In genomic region chr7:4236389-4236788, GRCh38 we compare ENCODE assay signal across 15 cellular contexts.
DNase-seq lines count a peak whose midpoint lies in the region; ATAC-seq and TF ChIP-seq lines count a peak whose summit lies in the region.
"Had no signal": no experiment of that assay in that cellular context is flagged by ENCODE, and none has a peak within 500 bp of the region (broad histone marks: within the 10 kb centered on the region; RNA-seq: fewer than 3 reads in every experiment).

No MANE protein-coding gene starts in this region.

- H2BK5ac ChIP-seq in H9 (ENCODE audit: insufficient read length, low read length), result no peak overlapping the region

- H2BK20ac ChIP-seq in H9 (ENCODE audit: low read depth, low read length, poor library complexity, severe bottlenecking), result no peak overlapping the region

- no peaks in the 10 kb centered on the region for H3K23me2 ChIP-seq in H9 (ENCODE audit: insufficient read length, low read depth, low read length, poor library complexity, severe bottlenecking)

- no peaks in the 10 kb centered on the region for H3F3A ChIP-seq in neural progenitor cell (ENCODE audit: low read depth)

- peaks cover 5% of the 10 kb centered on the region; the same call in 1 of the 2 replicates for H3K4me1 ChIP-seq in H9 (ENCODE audit: insufficient read depth, low read length)
- H3K4me1 ChIP-seq in neural progenitor cell, result peaks cover 12% of the 10 kb centered on the region
- H3K4me1 ChIP-seq in upper lobe of right lung, result no peaks in the 10 kb centered on the region
- H3K4me1 ChIP-seq in Karpas-422 (ENCODE audit: low read length), result no peaks in the 10 kb centered on the region
- H3K4me1 ChIP-seq: BLaER1 had no signal

- H3K4me3 Mint-ChIP-seq in H9 (no peak overlapping the region; a peak in 1 of 5 replicates), neural progenitor cell (peak overlapping the region; percentile 69)
- H3K4me3 Mint-ChIP-seq: CD8-positive, alpha-beta memory T cell had no signal

- no peak overlapping the region for H4K8ac ChIP-seq in H9 (replicated peaks; ENCODE audit: insufficient read length, low read depth, low read length)

- no peak overlapping the region for H2BK120ac ChIP-seq in H9 (ENCODE audit: low read depth, low read length, poor library complexity, severe bottlenecking)

- intact Hi-C loops in upper lobe of right lung (cut with DNase I), result no loop called here

- H3K4me3 ChIP-seq in neural progenitor cell, result no peak overlapping the region
- no peak overlapping the region for H3K4me3 ChIP-seq in upper lobe of right lung
- no peak overlapping the region for H3K4me3 ChIP-seq in Karpas-422 (ENCODE audit: low read length)
- H3K4me3 ChIP-seq: BLaER1 had no signal

- no peaks in the 10 kb centered on the region for H4K20me1 ChIP-seq in H9 (ENCODE audit: control insufficient read depth, insufficient read depth, insufficient read length)
- no peaks in the 10 kb centered on the region for H4K20me1 ChIP-seq in neural progenitor cell (ENCODE audit: low read depth)
- H4K20me1 ChIP-seq in Karpas-422 (ENCODE audit: insufficient read depth, low read depth, low read length), result no peaks in the 10 kb centered on the region
- H4K20me1 ChIP-seq: BLaER1 had no signal

- H3K4me2 ChIP-seq in H9 (ENCODE audit: insufficient read depth, insufficient read length, low read length) (no peak overlapping the region), neural progenitor cell (no peak overlapping the region), Karpas-422 (ENCODE audit: low read depth, low read length, poor library complexity, severe bottlenecking) (no peak overlapping the region)
- H3K4me2 ChIP-seq: BLaER1 had no signal

- H3K4me1 Mint-ChIP-seq in H9 (peaks cover 10 to 16% of the 10 kb centered on the region in 2 experiments), neural progenitor cell (peaks cover 42% of the 10 kb centered on the region)

- no peak overlapping the region for H3T11ph ChIP-seq in H9 (ENCODE audit: low read length)

- H2AFZ ChIP-seq in H9 (ENCODE audit: low read length) (no peak overlapping the region), neural progenitor cell (replicated peaks) (no peak overlapping the region), Karpas-422 (ENCODE audit: low read length) (no peak overlapping the region)

- H3K27me3 Mint-ChIP-seq in H9 (ENCODE audit: low read depth), result peaks cover under 1% of the 10 kb centered on the region; the same call in 1 of the 2 replicates
- peaks cover 12% of the 10 kb centered on the region for H3K27me3 Mint-ChIP-seq in neural progenitor cell (ENCODE audit: insufficient read depth, low read depth)

- peak; percentile 38 for DNase-seq in activated effector memory CD4-positive, alpha-beta T cell treated with anti-CD3 and anti-CD28 coated beads, Interleukin-2, amount 50 U/mL, for 16 hours
- DNase-seq in activated effector memory CD4-positive, alpha-beta T cell treated with Interleukin-2 at 50 U/mL for 16 hours, result no peak
- DNase-seq in H9, result no peak
- no peak for DNase-seq in neural progenitor cell (ENCODE audit: low spot score)
- DNase-seq in upper lobe of right lung, result peak; percentile 40
- DNase-seq in Karpas-422, result no peak
- DNase-seq in HT-29 (ENCODE audit: low spot score), result no peak
- DNase-seq: CD8-positive, alpha-beta memory T cell; DMS53; GF-D8; HCEC 1CT; IMR-90 had no signal

- H3K36me3 Mint-ChIP-seq in H9 (ENCODE audit: insufficient read depth in 1 of 3, low read depth in 3 of 3) (no peaks in the 10 kb centered on the region), neural progenitor cell (peaks cover 6% of the 10 kb centered on the region)
- H3K36me3 Mint-ChIP-seq: CD8-positive, alpha-beta memory T cell had no signal

- no peak for ATAC-seq in upper lobe of right lung
- no peak for ATAC-seq in GM18858 (IDR thresholded peaks at IDR 0.05; ENCODE audit: unreplicated experiment)

- H3K56ac ChIP-seq in H9 (ENCODE audit: insufficient read length, low read depth, low read length), result no peak overlapping the region

- no peak overlapping the region for H4K91ac ChIP-seq in H9 (ENCODE audit: insufficient read length, low read depth, low read length)

- peak overlapping the region in 2 of 3 experiments; percentile 41 to 72; a peak in 3 of 7 replicates for H3K27ac Mint-ChIP-seq in H9
- peak overlapping the region; percentile 75 for H3K27ac Mint-ChIP-seq in neural progenitor cell
- H3K27ac Mint-ChIP-seq: CD8-positive, alpha-beta memory T cell had no signal

- H3K14ac ChIP-seq in H9 (ENCODE audit: insufficient read depth, low read length), result no peak overlapping the region

- H3K9me3 ChIP-seq in H9 (ENCODE audit: control insufficient read depth, low read depth, low read length) (no peaks in the 10 kb centered on the region), neural progenitor cell (ENCODE audit: low read depth) (no peaks in the 10 kb centered on the region), upper lobe of right lung (no peaks in the 10 kb centered on the region), Karpas-422 (ENCODE audit: low read length) (no peaks in the 10 kb centered on the region)
- H3K9me3 ChIP-seq: BLaER1 had no signal

- no peaks in the 10 kb centered on the region for H3K79me1 ChIP-seq in H9 (ENCODE audit: insufficient read depth, low read depth, low read length, poor library complexity, severe bottlenecking)

- no peak overlapping the region for H3K27ac ChIP-seq in H9 (ENCODE audit: insufficient read length, low read depth, low read length)
- H3K27ac ChIP-seq in neural progenitor cell, result no peak overlapping the region
- H3K27ac ChIP-seq in upper lobe of right lung, result no peak overlapping the region
- H3K27ac ChIP-seq in Karpas-422 (ENCODE audit: low read length), result no peak overlapping the region
- H3K27ac ChIP-seq: 22Rv1, BLaER1 had no signal

- H3K18ac ChIP-seq in H9 (ENCODE audit: insufficient read length, low read depth, low read length), result no peak overlapping the region

- no peaks in the 10 kb centered on the region for H3K27me3 ChIP-seq in H9 (ENCODE audit: insufficient read depth, low read length)
- no peaks in the 10 kb centered on the region for H3K27me3 ChIP-seq in neural progenitor cell
- no peaks in the 10 kb centered on the region for H3K27me3 ChIP-seq in upper lobe of right lung
- H3K27me3 ChIP-seq in Karpas-422 (ENCODE audit: low read length), result no peaks in the 10 kb centered on the region
- H3K27me3 ChIP-seq: BLaER1 had no signal

- H3K23ac ChIP-seq in H9 (ENCODE audit: insufficient read length, low read depth, low read length), result no peak overlapping the region

- no peak overlapping the region for H2BK12ac ChIP-seq in H9 (ENCODE audit: insufficient read length, low read depth, low read length)

- WGBS in H9 (ENCODE audit: extremely low coverage, insufficient read length, low lambda C conversion rate), result no CpG with 5 or more reads among the region's 12 CpGs

- H3K9me3 Mint-ChIP-seq in H9 (no peaks in the 10 kb centered on the region), neural progenitor cell (no peaks in the 10 kb centered on the region)

- H4K5ac ChIP-seq in H9 (ENCODE audit: insufficient read length, low read depth, low read length), result no peak overlapping the region

- H2AK5ac ChIP-seq in H9 (ENCODE audit: insufficient read length, low read length), result no peak overlapping the region

- H2BK15ac ChIP-seq in H9 (ENCODE audit: low read depth, low read length), result no peak overlapping the region

- TF ChIP-seq CTCF in H9 (conservative IDR thresholded peaks at IDR 0.05) (no peak), neural progenitor cell (IDR thresholded peaks at IDR 0.05) (no peak), upper lobe of right lung (IDR thresholded peaks at IDR 0.05) (no peak)

- H3K9ac ChIP-seq in H9 (ENCODE audit: extremely low read depth, insufficient read length, low read length) (no peak overlapping the region), neural progenitor cell (no peak overlapping the region), Karpas-422 (ENCODE audit: low read length) (no peak overlapping the region)
- H3K9ac ChIP-seq: BLaER1 had no signal

- no peaks in the 10 kb centered on the region for H3K9me2 ChIP-seq in Karpas-422 (replicated peaks; ENCODE audit: insufficient read depth, low read length)

- H3K79me2 ChIP-seq in H9 (ENCODE audit: insufficient read depth, low read length) (no peaks in the 10 kb centered on the region), neural progenitor cell (ENCODE audit: low read depth) (no peaks in the 10 kb centered on the region), Karpas-422 (ENCODE audit: low read length) (no peaks in the 10 kb centered on the region)

- no peaks in the 10 kb centered on the region for H3K36me3 ChIP-seq in neural progenitor cell
- no peaks in the 10 kb centered on the region for H3K36me3 ChIP-seq in upper lobe of right lung
- no peaks in the 10 kb centered on the region for H3K36me3 ChIP-seq in Karpas-422 (ENCODE audit: insufficient read depth, low read length)
- H3K36me3 ChIP-seq: BLaER1 had no signal

- no peak overlapping the region for H3K4ac ChIP-seq in H9 (ENCODE audit: low read depth, low read length)

Comparison
In these comparisons a context has a peak if more than half of its experiments do, and no peak if none do; other contexts are left out.
1. DNase-seq: peak in activated effector memory CD4-positive, alpha-beta T cell treated with anti-CD3 and anti-CD28 coated beads, Interleukin-2, amount 50 U/mL, for 16 hours (single experiment) and upper lobe of right lung (single experiment); none in activated effector memory CD4-positive, alpha-beta T cell treated with Interleukin-2 at 50 U/mL for 16 hours (single experiment), H9 (single experiment), neural progenitor cell (single experiment), Karpas-422 (single experiment) and HT-29 (single experiment).